In genomic region chr6:31087494-31088089, GRCh38 we compare ENCODE assay signal across 8 cellular contexts. TPM values are rescaled to one million over a fixed set of nuclear protein-coding genes. Genes with fewer than 3 reads are reported as not detected.
DNase-seq lines count a peak whose midpoint lies in the region; ATAC-seq and TF ChIP-seq lines count a peak whose summit lies in the region.

No MANE protein-coding gene starts in this region.

- peak overlapping the region; percentile 53 for H3K4me2 ChIP-seq in PC-9

- CTCF ChIA-PET in GM10248 (lab: Yijun Ruan, JAX): interaction anchor here (0.6 to 3.9 kb wide), 106 partner anchors 9 to 676 kb away, joined by 3 to 66 read pairs (median 4); partner anchors contain the start of genes DDR1, GTF2H4, IER3 and MUCL3
- CTCF ChIA-PET in PC-9 (lab: Charles Lee): interaction anchor here (0.6 to 2.2 kb wide), 23 partner anchors 10 to 1240 kb away, joined by 3 to 45 read pairs (median 4); partner anchors contain the start of genes DDR1, PSORS1C1 and VARS2

- TF ChIP-seq CTCF in GM10248 (IDR thresholded peaks at IDR 0.05; ENCODE audit: control extremely low read depth, extremely low read depth, low read depth, missing control alignments) (peak; percentile 83), PC-9 (conservative IDR thresholded peaks at IDR 0.05) (peak; percentile 90), esophagus squamous epithelium (IDR thresholded peaks at IDR 0.05) (peak; percentile 33 to 91 (median 84)), nephron (IDR thresholded peaks at IDR 0.05; ENCODE audit: unreplicated experiment in 3 of 3) (peak; percentile 76 to 81 (median 78))

- no peak for ATAC-seq in HG03457 (IDR thresholded peaks at IDR 0.05; ENCODE audit: unreplicated experiment)

- no peaks in the 10 kb centered on the region for H4K20me1 ChIP-seq in PC-9 (ENCODE audit: insufficient read depth)

- BruUV-seq in PC-9 (replicated peaks; lab: Mats Ljungman, UMichigan): no TSS peak

- H3K4me1 Mint-ChIP-seq in nephron: peaks cover 26% of the 10 kb centered on the region

- DNase-seq in GM10248 (ENCODE audit: extremely low spot score): peak; percentile 86
- peak; percentile 80 to 89 for DNase-seq in PC-9
- DNase-seq in activated T-cell treated with anti-CD3 and anti-CD28 coated beads for 48 hours (ENCODE audit: low read depth): peak; percentile 81
- DNase-seq in esophagus squamous epithelium (lab: John Stamatoyannopoulos, UW): no peak
- peak; percentile 63 to 91 (median 80) for DNase-seq in stimulated activated naive CD4-positive, alpha-beta T cell (lab: John Stamatoyannopoulos, UW)

- 7 to 11% methylated on average over 14 of the region's 14 CpGs for whole genome bisulfite sequencing in esophagus squamous epithelium, 2 donors

- TF ChIP-seq RAD21 in Ishikawa (IDR thresholded peaks at IDR 0.05; ENCODE audit: low read depth): peak; percentile 80

- H3K79me2 ChIP-seq in PC-9 (ENCODE audit: low read depth): no peaks in the 10 kb centered on the region

- H3K4me3 ChIP-seq in PC-9 (no peak overlapping the region), esophagus squamous epithelium (no peak overlapping the region)

- no peaks in the 10 kb centered on the region for H3K36me3 Mint-ChIP-seq in nephron (ENCODE audit: low read depth)

- peaks cover 12% of the 10 kb centered on the region for H3K4me1 ChIP-seq in PC-9 (replicated peaks; ENCODE audit: insufficient read depth)
- peaks cover 0 to 31% (median 0%) of the 10 kb centered on the region in 3 donors for H3K4me1 ChIP-seq in esophagus squamous epithelium

- H3K27ac ChIP-seq in PC-9 (0 out of 2 replicates have a peak overlapping the region, but pooled peaks have one; percentile 2), esophagus squamous epithelium (peak overlapping the region in 1 of 4 donors; percentile 4)

- peaks cover 16% of the 10 kb centered on the region; the same call in 1 of the 2 replicates for H3F3A ChIP-seq in PC-9 (ENCODE audit: insufficient read depth, low read depth)

- TF ChIP-seq POLR2A in esophagus squamous epithelium (IDR thresholded peaks at IDR 0.05): no peak

- no peak overlapping the region for H2AFZ ChIP-seq in PC-9

- no peaks in the 10 kb centered on the region for H3K9me3 ChIP-seq in PC-9 (ENCODE audit: insufficient read depth, low read depth)
- no peaks in the 10 kb centered on the region for H3K9me3 ChIP-seq in esophagus squamous epithelium

- no peaks in the 10 kb centered on the region for H3K9me2 ChIP-seq in PC-9 (ENCODE audit: insufficient read depth)

- POLR2A ChIA-PET in GM10248 (lab: Yijun Ruan, JAX) (no interaction called here), PC-9 (lab: Charles Lee; ENCODE audit: unreplicated experiment) (interaction anchor here (0.5 to 1.2 kb wide), 5 partner anchors 27 to 375 kb away, joined by 3 to 16 read pairs (median 7); partner anchors contain the start of genes FLOT1 and PSORS1C1)

- H3K9me3 Mint-ChIP-seq in nephron: no peaks in the 10 kb centered on the region

- TF ChIP-seq EP300 in Ishikawa (IDR thresholded peaks at IDR 0.05; ENCODE audit: borderline replicate concordance): no peak

- H3K27ac Mint-ChIP-seq in nephron: peak overlapping the region in 1 of 3 experiments; percentile 28

- H3K4me3 Mint-ChIP-seq in nephron: no peak overlapping the region

- peaks cover 19% of the 10 kb centered on the region for H3K27me3 Mint-ChIP-seq in nephron (ENCODE audit: low read depth)

- H3K36me3 ChIP-seq in PC-9 (ENCODE audit: low read depth) (no peaks in the 10 kb centered on the region), esophagus squamous epithelium (no peaks in the 10 kb centered on the region)

- intact Hi-C loops in PC-9 (cut with micrococcal nuclease; ENCODE audit: unreplicated experiment) (loop anchor here (1.0 to 5.0 kb wide), 7 partner anchors 27 to 605 kb away; partner anchors contain the start of genes PSORS1C1 and TUBB), esophagus squamous epithelium (cut with DNase I) (loop anchor here (10.0 kb wide), 1 partner anchor 263 kb away; no protein-coding TSS in a partner anchor)

- H3K27me3 ChIP-seq in PC-9 (ENCODE audit: insufficient read depth, low read depth): no peaks in the 10 kb centered on the region
- H3K27me3 ChIP-seq in esophagus squamous epithelium: peaks cover 0 to 6% (median 0%) of the 10 kb centered on the region in 4 donors

TF ChIP-seq in Ishikawa, 13 proteins besides CTCF, POLR2A, EP300 and RAD21:
- no peak for TF ChIP-seq YY1 (IDR thresholded peaks at IDR 0.05; ENCODE audit: low read depth)
- TF ChIP-seq TCF12 (IDR thresholded peaks at IDR 0.05; ENCODE audit: low read depth): no peak
- TF ChIP-seq REST (IDR thresholded peaks at IDR 0.05; ENCODE audit: low read depth): no peak

RNA-seq across cellular contexts. Expression of gene C6orf15, which starts 24.8 kb away (rescaled TPM):
- total RNA-seq in PC-9 (2021) (21.1 and 21.6 TPM in 2 replicates), esophagus squamous epithelium (1 to 10 TPM in 1 of 4 donors, not detected in 3; 1.6 TPM)

RNA-seq across cellular contexts. Expression of gene PSORS1C1, which starts 27.0 kb away (rescaled TPM):
- total RNA-seq in PC-9 (2021): 29.2 and 34.2 TPM in 2 replicates
- total RNA-seq in esophagus squamous epithelium: 1 to 10 TPM in 3 of 4 donors, under 1 TPM in 1; 0.06 to 2.7 (median 1.2) TPM

RNA-seq across cellular contexts. Expression of gene CDSN, which starts 32.7 kb away (rescaled TPM):
- total RNA-seq in PC-9 (2021) (1.0 and 1.9 TPM in 2 replicates), esophagus squamous epithelium (under 1 TPM in 1 of 4 donors, not detected in 3; 0.13 TPM)

RNA-seq across cellular contexts. Expression of gene PSORS1C2, which starts 51.3 kb away (rescaled TPM):
- total RNA-seq in PC-9 (2021) (not detected in 2 replicates), esophagus squamous epithelium (under 1 TPM in 1 of 4 donors, not detected in 3; 0.91 TPM)
